Comparison of ENCODE assay signal across 26 cellular contexts in the genomic region with DNA sequence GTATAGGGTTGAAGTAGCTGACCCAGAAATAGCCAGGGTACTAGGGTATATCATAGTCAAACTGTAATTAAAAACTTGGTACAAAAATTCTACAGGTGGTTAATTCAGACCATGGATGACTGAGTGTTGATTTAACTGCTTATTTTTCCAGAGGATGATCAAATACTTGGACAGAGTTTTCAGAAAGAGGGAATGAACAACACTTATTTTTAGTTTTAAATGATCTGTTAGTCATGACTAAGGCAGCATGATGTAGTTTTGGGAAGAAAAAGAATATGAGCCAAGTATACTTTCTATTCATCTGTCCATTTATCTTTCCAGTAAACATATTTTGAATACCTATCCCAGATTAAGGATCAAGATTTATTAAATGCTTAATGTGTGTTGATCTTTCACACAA. TPM values are rescaled to one million over a fixed set of nuclear protein-coding genes. Genes with fewer than 3 reads are reported as not detected.
DNase-seq lines count a peak whose midpoint lies in the region; ATAC-seq and TF ChIP-seq lines count a peak whose summit lies in the region.
"Had no signal": no experiment of that assay in that cellular context is flagged by ENCODE, and none has a peak within 500 bp of the region (broad histone marks: within the 10 kb centered on the region; RNA-seq: fewer than 3 reads in every experiment).

No MANE protein-coding gene starts in this region.

- no peak overlapping the region for H3K27ac ChIP-seq in HEK293 (ENCODE audit: extremely low read depth, low read depth, low read length)
- peak overlapping the region; percentile 12 to 49 for H3K27ac ChIP-seq in coronary artery
- H3K27ac ChIP-seq in aorta (ENCODE audit: low read depth in 1 of 2, low read length in 2 of 2), result no peak overlapping the region
- H3K27ac ChIP-seq: SJSA1, thyroid gland had no signal

- ATAC-seq in aorta (ENCODE audit: low FRiP score) (peak; percentile 41), GM19023 (IDR thresholded peaks at IDR 0.05; ENCODE audit: unreplicated experiment) (no peak), GM21717 (IDR thresholded peaks at IDR 0.05; ENCODE audit: unreplicated experiment) (no peak)

- H3K4me1 ChIP-seq in HEK293 (ENCODE audit: control insufficient read depth, insufficient read depth, low read length) (no peaks in the 10 kb centered on the region), aorta (ENCODE audit: control insufficient read depth in 1 of 2, insufficient read depth in 2 of 2, low read length in 2 of 2) (no peaks in the 10 kb centered on the region)
- H3K4me1 ChIP-seq: esophagus squamous epithelium, SJSA1 had no signal

- no peaks in the 10 kb centered on the region for H3K27me3 ChIP-seq in aorta (ENCODE audit: control insufficient read depth in 1 of 2, insufficient read depth in 2 of 2, low read length in 1 of 2)
- H3K27me3 ChIP-seq: esophagus squamous epithelium, SJSA1, thyroid gland had no signal

- H3K4me3 ChIP-seq in HEK293 (ENCODE audit: low read depth, low read length), result no peak overlapping the region
- no peak overlapping the region for H3K4me3 ChIP-seq in coronary artery
- no peak overlapping the region for H3K4me3 ChIP-seq in aorta (ENCODE audit: low read length in 2 of 2)
- H3K4me3 ChIP-seq: esophagus squamous epithelium, SJSA1, thyroid gland had no signal

- H3K9me3 Mint-ChIP-seq in mesothelial cell of epicardium, result peaks cover 15% of the 10 kb centered on the region

- POLR2A ChIA-PET in HEK293 (lab: Yijun Ruan, JAX), result no interaction called here

- peaks cover 27% of the 10 kb centered on the region for H3K4me1 Mint-ChIP-seq in mesothelial cell of epicardium

- H3K9me3 ChIP-seq in HEK293 (ENCODE audit: control insufficient read depth, insufficient read depth, low read depth, low read length) (no peaks in the 10 kb centered on the region), aorta (ENCODE audit: control insufficient read depth, low read length) (no peaks in the 10 kb centered on the region)
- H3K9me3 ChIP-seq: esophagus squamous epithelium, SJSA1, thyroid gland had no signal

- H3K36me3 ChIP-seq in HEK293 (ENCODE audit: control insufficient read depth in 2 of 2, insufficient read depth in 1 of 2, low read length in 2 of 2), result no peaks in the 10 kb centered on the region
- no peaks in the 10 kb centered on the region for H3K36me3 ChIP-seq in aorta (ENCODE audit: control insufficient read depth in 1 of 2, insufficient read depth in 2 of 2, low read length in 1 of 2)
- H3K36me3 ChIP-seq: esophagus squamous epithelium, SJSA1, thyroid gland had no signal

- peak overlapping the region; percentile 37 for H3K27ac Mint-ChIP-seq in mesothelial cell of epicardium

- no peak for DNase-seq in coronary artery (ENCODE audit: low spot score)
- no peak for DNase-seq in mesothelial cell of epicardium (ENCODE audit: low spot score in 2 of 2, unreplicated experiment in 2 of 2)
- DNase-seq in aorta, result no peak
- no peak for DNase-seq in glomerular visceral epithelial cell (ENCODE audit: extremely low spot score)
- DNase-seq: activated CD4-positive, CD25-positive, alpha-beta regulatory T cell treated with anti-CD3 and anti-CD28 coated beads, Interleukin-2, amount 50 U/mL, for 72 hours; activated CD8-positive, alpha-beta memory T cell treated with anti-CD3 and anti-CD28 coated beads for 24 hours; activated gamma-delta T cell treated with Interleukin-2 at 50 U/mL for 16 hours; activated T-cell treated with anti-CD3 and anti-CD28 coated beads, Interleukin-2, amount 50 U/mL, for 1 hour; DMS53; esophagus squamous epithelium; GF-D8; kidney; mammary epithelial cell; NCI-H1048; NCI-H187 treated with DMSO at 0.1 percent for 48 hours; NCI-H526; nucleus accumbens; retina; stimulated activated CD4-positive, alpha-beta T cell treated with anti-CD3 and anti-CD28 coated beads, Interleukin-4, amount 100 ng/mL, for 4 hours; stimulated activated naive CD4-positive, alpha-beta T cell treated with Interleukin-2 at 50 U/mL for 16 hours; thyroid gland had no signal

- TF ChIP-seq CTCF in HEK293 (tag by site-specific recombination; IDR thresholded peaks at IDR 0.05) (no peak), coronary artery (IDR thresholded peaks at IDR 0.05) (no peak), mesothelial cell of epicardium (IDR thresholded peaks at IDR 0.05; ENCODE audit: unreplicated experiment) (no peak)

- CTCF ChIA-PET in HEK293 (lab: Yijun Ruan, JAX), result no interaction called here

- H3K36me3 Mint-ChIP-seq in mesothelial cell of epicardium, result peaks cover 2% of the 10 kb centered on the region

- intact Hi-C loops in aorta (cut with DNase I), result loop anchor here in 1 of 2 donors (10.0 kb wide), 1 partner anchor 119 kb away; no protein-coding TSS in a partner anchor

- no peak overlapping the region for H3K4me3 Mint-ChIP-seq in mesothelial cell of epicardium

- H3K27me3 Mint-ChIP-seq in mesothelial cell of epicardium (ENCODE audit: low read depth), result no peaks in the 10 kb centered on the region

TF ChIP-seq in HEK293, 187 proteins besides CTCF, POLR2A, EP300 and RAD21:
- peak; percentile 28; the same call in 1 of the 2 replicates for TF ChIP-seq SCRT2 (tag by site-specific recombination; IDR thresholded peaks at IDR 0.05)
- TF ChIP-seq, protein P1, sequence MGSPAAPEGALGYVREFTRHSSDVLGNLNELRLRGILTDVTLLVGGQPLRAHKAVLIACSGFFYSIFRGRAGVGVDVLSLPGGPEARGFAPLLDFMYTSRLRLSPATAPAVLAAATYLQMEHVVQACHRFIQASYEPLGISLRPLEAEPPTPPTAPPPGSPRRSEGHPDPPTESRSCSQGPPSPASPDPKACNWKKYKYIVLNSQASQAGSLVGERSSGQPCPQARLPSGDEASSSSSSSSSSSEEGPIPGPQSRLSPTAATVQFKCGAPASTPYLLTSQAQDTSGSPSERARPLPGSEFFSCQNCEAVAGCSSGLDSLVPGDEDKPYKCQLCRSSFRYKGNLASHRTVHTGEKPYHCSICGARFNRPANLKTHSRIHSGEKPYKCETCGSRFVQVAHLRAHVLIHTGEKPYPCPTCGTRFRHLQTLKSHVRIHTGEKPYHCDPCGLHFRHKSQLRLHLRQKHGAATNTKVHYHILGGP (tag by site-specific recombination; IDR thresholded peaks at IDR 0.05), result no peak
- no peak for TF ChIP-seq ZNF544 (tag by site-specific recombination; IDR thresholded peaks at IDR 0.05)
- TF ChIP-seq, protein P2, sequence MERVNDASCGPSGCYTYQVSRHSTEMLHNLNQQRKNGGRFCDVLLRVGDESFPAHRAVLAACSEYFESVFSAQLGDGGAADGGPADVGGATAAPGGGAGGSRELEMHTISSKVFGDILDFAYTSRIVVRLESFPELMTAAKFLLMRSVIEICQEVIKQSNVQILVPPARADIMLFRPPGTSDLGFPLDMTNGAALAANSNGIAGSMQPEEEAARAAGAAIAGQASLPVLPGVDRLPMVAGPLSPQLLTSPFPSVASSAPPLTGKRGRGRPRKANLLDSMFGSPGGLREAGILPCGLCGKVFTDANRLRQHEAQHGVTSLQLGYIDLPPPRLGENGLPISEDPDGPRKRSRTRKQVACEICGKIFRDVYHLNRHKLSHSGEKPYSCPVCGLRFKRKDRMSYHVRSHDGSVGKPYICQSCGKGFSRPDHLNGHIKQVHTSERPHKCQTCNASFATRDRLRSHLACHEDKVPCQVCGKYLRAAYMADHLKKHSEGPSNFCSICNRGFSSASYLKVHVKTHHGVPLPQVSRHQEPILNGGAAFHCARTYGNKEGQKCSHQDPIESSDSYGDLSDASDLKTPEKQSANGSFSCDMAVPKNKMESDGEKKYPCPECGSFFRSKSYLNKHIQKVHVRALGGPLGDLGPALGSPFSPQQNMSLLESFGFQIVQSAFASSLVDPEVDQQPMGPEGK (tag by site-specific recombination; IDR thresholded peaks at IDR 0.05), result no peak
TF ChIP-seq in HEK293: peak in this region for 1.

RNA-seq across cellular contexts. Expression of a gene that starts 19.8 kb away (rescaled TPM):
- total RNA-seq in mesothelial cell of epicardium (1.3 to 2.7 TPM (median 1.5 TPM) in 3 replicates), aorta (1 to 10 TPM; 1.1 to 1.9 TPM)
- 1 to 10 TPM; 1.6 TPM for polyA plus RNA-seq in aorta
- total RNA-seq: H4 had no signal
- polyA plus RNA-seq: mammary epithelial cell had no signal

RNA-seq across cellular contexts. Expression of a gene that starts 40.9 kb away (rescaled TPM):
- total RNA-seq in mesothelial cell of epicardium (77.2 to 77.8 TPM (median 77.2 TPM) in 3 replicates), aorta (10 to 100 TPM; 44.5 to 59.1 TPM)
- polyA plus RNA-seq in aorta, result 10 to 100 TPM; 19.5 to 69.2 TPM

RNA-seq across cellular contexts. Expression of a gene that starts 58.0 kb away (rescaled TPM):
- total RNA-seq in mesothelial cell of epicardium (21.0 to 21.4 TPM (median 21.2 TPM) in 3 replicates), aorta (10 to 100 TPM; 19.9 to 23.9 TPM)
- polyA plus RNA-seq in aorta, result 10 to 100 TPM; 45.8 to 58.4 TPM

Comparison
In these comparisons a context has a peak if more than half of its experiments do, and no peak if none do; other contexts are left out.
1. H3K27ac ChIP-seq: peak in coronary artery (2 of 2); none in HEK293 (single experiment) and aorta (0 of 2).